ENCODE assay signal across 25 cellular contexts in the genomic region with DNA sequence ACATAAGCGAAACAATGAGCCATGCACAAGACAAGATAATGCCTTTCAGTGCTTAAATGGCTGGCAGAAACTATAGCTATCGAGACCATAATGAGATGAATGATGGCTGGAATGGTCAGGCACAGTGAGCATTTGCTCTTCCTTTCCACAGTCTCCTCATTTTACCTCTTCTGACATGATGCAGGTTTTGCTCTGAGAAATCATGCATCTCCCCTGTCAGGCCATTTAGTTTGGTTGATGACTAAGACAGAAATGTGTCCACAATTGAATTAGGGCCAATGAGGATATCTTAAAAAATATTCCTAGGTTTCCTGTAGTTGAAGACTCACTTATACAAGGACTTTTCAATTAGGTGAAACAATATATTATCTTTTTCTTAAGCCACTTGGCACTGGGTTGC.
DNase-seq lines count a peak whose midpoint lies in the region; ATAC-seq, FAIRE-seq and TF ChIP-seq lines count a peak whose summit lies in the region.
"Had no signal": no experiment of that assay in that cellular context is flagged by ENCODE, and none has a peak within 500 bp of the region (broad histone marks: within the 10 kb centered on the region; RNA-seq: fewer than 3 reads in every experiment).

No MANE protein-coding gene starts in this region.

- H3K4me3 ChIP-seq in PC-3 (ENCODE audit: low read length) (no peak overlapping the region), neural cell (ENCODE audit: low read length) (no peak overlapping the region), endodermal cell (ENCODE audit: low read length) (no peak overlapping the region)
- H3K4me3 ChIP-seq: Peyer's patch had no signal

- H3K4me2 ChIP-seq in PC-3 (ENCODE audit: low read length) (no peak overlapping the region), neural cell (ENCODE audit: low read length) (no peak overlapping the region)

- no peaks in the 10 kb centered on the region for H3K9me3 ChIP-seq in PC-3 (ENCODE audit: low read length)
- no peaks in the 10 kb centered on the region for H3K9me3 ChIP-seq in neural cell (ENCODE audit: low read length)
- H3K9me3 ChIP-seq in endodermal cell (ENCODE audit: control insufficient read depth, low read length): no peaks in the 10 kb centered on the region
- H3K9me3 ChIP-seq: Caco-2, Peyer's patch had no signal

- H3K4me1 Mint-ChIP-seq in endodermal cell: no peaks in the 10 kb centered on the region
- H3K4me1 Mint-ChIP-seq: B cell had no signal

- H3K27ac ChIP-seq in PC-3 (ENCODE audit: low read length) (no peak overlapping the region), neural cell (ENCODE audit: low read length) (peak overlapping the region; percentile 45), endodermal cell (ENCODE audit: low read depth, low read length) (no peak overlapping the region)
- H3K27ac ChIP-seq: C4-2B, Peyer's patch had no signal

- H3K79me2 ChIP-seq in PC-3 (ENCODE audit: low read length) (no peaks in the 10 kb centered on the region), neural cell (replicated peaks; ENCODE audit: insufficient read depth, low read length) (no peaks in the 10 kb centered on the region)

- H3K36me3 Mint-ChIP-seq in endodermal cell (ENCODE audit: low read depth): no peaks in the 10 kb centered on the region
- H3K36me3 Mint-ChIP-seq: CD8-positive, alpha-beta T cell had no signal

- intact Hi-C loops in PC-3 (cut with micrococcal nuclease): no loop called here

- no peaks in the 10 kb centered on the region for H4K20me1 ChIP-seq in PC-3 (ENCODE audit: low read length)
- H4K20me1 ChIP-seq in neural cell (ENCODE audit: insufficient read depth): no peaks in the 10 kb centered on the region

- H3K36me3 ChIP-seq in PC-3 (ENCODE audit: low read depth, low read length): no peaks in the 10 kb centered on the region
- H3K36me3 ChIP-seq in neural cell (ENCODE audit: insufficient read depth, low read length): no peaks in the 10 kb centered on the region
- H3K36me3 ChIP-seq in endodermal cell (ENCODE audit: control insufficient read depth, insufficient read depth, low read length): no peaks in the 10 kb centered on the region
- H3K36me3 ChIP-seq: Peyer's patch had no signal

- no peak overlapping the region for H3K4me3 Mint-ChIP-seq in endodermal cell
- H3K4me3 Mint-ChIP-seq: B cell; CD8-positive, alpha-beta T cell had no signal

- DNase-seq in PC-3: peak; percentile 3
- peak; percentile 5 for DNase-seq in astrocyte of the hippocampus (ENCODE audit: low read depth, low spot score)
- DNase-seq in endodermal cell: no peak
- no peak for DNase-seq in frontal cortex (ENCODE audit: low spot score in 2 of 2)
- DNase-seq: Caco-2; CD8-positive, alpha-beta T cell; DMS 273 treated with DMSO at 0.1 percent for 48 hours; DMS79 treated with DMSO at 0.1 percent for 48 hours; GF-D8; H7; KG1; MM.1S; NCI-H1048; NCI-H1417; NCI-H1694; NCI-H2029 treated with DMSO at 0.1 percent for 48 hours; NCI-H526 treated with DMSO at 0.1 percent for 48 hours; Peyer's patch; SHP77 treated with DMSO at 0.1 percent for 48 hours had no signal

- POLR2A ChIA-PET in PC-3 (lab: Charles Lee; ENCODE audit: unreplicated experiment): no interaction called here

- H3F3A ChIP-seq in PC-3 (ENCODE audit: low read length, unreplicated experiment) (no peaks in the 10 kb centered on the region), neural cell (ENCODE audit: insufficient read depth, low read length, poor library complexity, severe bottlenecking) (no peaks in the 10 kb centered on the region)

- H3K27me3 Mint-ChIP-seq in endodermal cell (ENCODE audit: insufficient read depth): no peaks in the 10 kb centered on the region
- H3K27me3 Mint-ChIP-seq: B cell had no signal

- no peak for TF ChIP-seq EP300 in neural cell (conservative IDR thresholded peaks at IDR 0.05; ENCODE audit: poor library complexity, severe bottlenecking)

- BruUV-seq in PC-3 (replicated peaks; lab: Mats Ljungman, UMichigan): no TSS peak

- H2AFZ ChIP-seq in PC-3 (ENCODE audit: low read length) (no peak overlapping the region), neural cell (ENCODE audit: low read depth, low read length) (no peak overlapping the region)

- no peaks in the 10 kb centered on the region for H3K27me3 ChIP-seq in PC-3 (ENCODE audit: low read length)
- H3K27me3 ChIP-seq in neural cell (ENCODE audit: insufficient read depth, low read depth, low read length): peaks cover 4% of the 10 kb centered on the region
- no peaks in the 10 kb centered on the region for H3K27me3 ChIP-seq in endodermal cell (ENCODE audit: control insufficient read depth, insufficient read depth, low read length, poor library complexity, severe bottlenecking)
- H3K27me3 ChIP-seq: Peyer's patch had no signal

- no peak overlapping the region for H3K9ac ChIP-seq in PC-3 (ENCODE audit: low read length)
- no peak overlapping the region for H3K9ac ChIP-seq in neural cell (ENCODE audit: low read length)
- no peak overlapping the region for H3K9ac ChIP-seq in endodermal cell (ENCODE audit: extremely low read depth, low read length, poor library complexity, severe bottlenecking)

- no peaks in the 10 kb centered on the region for H3K9me3 Mint-ChIP-seq in endodermal cell
- H3K9me3 Mint-ChIP-seq: CD8-positive, alpha-beta T cell had no signal

- ATAC-seq in PC-3 (no peak), HG02884 (IDR thresholded peaks at IDR 0.05; ENCODE audit: unreplicated experiment) (no peak), HG03095 (IDR thresholded peaks at IDR 0.05; ENCODE audit: unreplicated experiment) (no peak)
- ATAC-seq: CD8-positive, alpha-beta T cell had no signal

- no peak for TF ChIP-seq RAD21 in neural cell (conservative IDR thresholded peaks at IDR 0.05)

- no peak for FAIRE-seq in frontal cortex (lab: Jason Lieb, UNC)
- FAIRE-seq: GM12891 had no signal

- no peak overlapping the region for H3K27ac Mint-ChIP-seq in endodermal cell
- H3K27ac Mint-ChIP-seq: B cell; CD8-positive, alpha-beta T cell had no signal

- H3K4me1 ChIP-seq in PC-3 (ENCODE audit: insufficient read depth, low read length) (no peaks in the 10 kb centered on the region), endodermal cell (ENCODE audit: control insufficient read depth, insufficient read depth, low read length) (peaks cover 3% of the 10 kb centered on the region)
- H3K4me1 ChIP-seq: Caco-2, Peyer's patch had no signal

- 93 to 100% methylated on average over 2 of the region's 2 CpGs for WGBS in endodermal cell (ENCODE audit: insufficient coverage in 1 of 2, insufficient read length in 1 of 2), 2 experiments

- CTCF ChIA-PET in PC-3 (lab: Charles Lee): no interaction called here

- no peaks in the 10 kb centered on the region for H3K9me2 ChIP-seq in PC-3 (replicated peaks; ENCODE audit: low read length)
- H3K9me2 ChIP-seq in neural cell (ENCODE audit: insufficient read depth, low read length): no peaks in the 10 kb centered on the region

- TF ChIP-seq CTCF in PC-3 (conservative IDR thresholded peaks at IDR 0.05; ENCODE audit: low read depth, low read length) (no peak), neural cell (IDR thresholded peaks at IDR 0.05; ENCODE audit: poor library complexity, severe bottlenecking) (no peak), endodermal cell (conservative IDR thresholded peaks at IDR 0.05) (no peak)

TF ChIP-seq in neural cell, 6 proteins besides CTCF, POLR2A, EP300 and RAD21:
- TF ChIP-seq, protein P1, sequence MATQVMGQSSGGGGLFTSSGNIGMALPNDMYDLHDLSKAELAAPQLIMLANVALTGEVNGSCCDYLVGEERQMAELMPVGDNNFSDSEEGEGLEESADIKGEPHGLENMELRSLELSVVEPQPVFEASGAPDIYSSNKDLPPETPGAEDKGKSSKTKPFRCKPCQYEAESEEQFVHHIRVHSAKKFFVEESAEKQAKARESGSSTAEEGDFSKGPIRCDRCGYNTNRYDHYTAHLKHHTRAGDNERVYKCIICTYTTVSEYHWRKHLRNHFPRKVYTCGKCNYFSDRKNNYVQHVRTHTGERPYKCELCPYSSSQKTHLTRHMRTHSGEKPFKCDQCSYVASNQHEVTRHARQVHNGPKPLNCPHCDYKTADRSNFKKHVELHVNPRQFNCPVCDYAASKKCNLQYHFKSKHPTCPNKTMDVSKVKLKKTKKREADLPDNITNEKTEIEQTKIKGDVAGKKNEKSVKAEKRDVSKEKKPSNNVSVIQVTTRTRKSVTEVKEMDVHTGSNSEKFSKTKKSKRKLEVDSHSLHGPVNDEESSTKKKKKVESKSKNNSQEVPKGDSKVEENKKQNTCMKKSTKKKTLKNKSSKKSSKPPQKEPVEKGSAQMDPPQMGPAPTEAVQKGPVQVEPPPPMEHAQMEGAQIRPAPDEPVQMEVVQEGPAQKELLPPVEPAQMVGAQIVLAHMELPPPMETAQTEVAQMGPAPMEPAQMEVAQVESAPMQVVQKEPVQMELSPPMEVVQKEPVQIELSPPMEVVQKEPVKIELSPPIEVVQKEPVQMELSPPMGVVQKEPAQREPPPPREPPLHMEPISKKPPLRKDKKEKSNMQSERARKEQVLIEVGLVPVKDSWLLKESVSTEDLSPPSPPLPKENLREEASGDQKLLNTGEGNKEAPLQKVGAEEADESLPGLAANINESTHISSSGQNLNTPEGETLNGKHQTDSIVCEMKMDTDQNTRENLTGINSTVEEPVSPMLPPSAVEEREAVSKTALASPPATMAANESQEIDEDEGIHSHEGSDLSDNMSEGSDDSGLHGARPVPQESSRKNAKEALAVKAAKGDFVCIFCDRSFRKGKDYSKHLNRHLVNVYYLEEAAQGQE (IDR thresholded peaks at IDR 0.05; ENCODE audit: borderline replicate concordance): no peak
- TF ChIP-seq MXI1 (conservative IDR thresholded peaks at IDR 0.05; ENCODE audit: poor library complexity, severe bottlenecking) (no peak), EZH2 (IDR thresholded peaks at IDR 0.05; ENCODE audit: borderline replicate concordance, insufficient read depth, low read length, poor library complexity, severe bottlenecking) (no peak), SMC3 (conservative IDR thresholded peaks at IDR 0.05; ENCODE audit: poor library complexity) (no peak), TAF1 (IDR thresholded peaks at IDR 0.05; ENCODE audit: low read depth) (no peak), POLR2AphosphoS5 (IDR thresholded peaks at IDR 0.05) (no peak)
TF ChIP-seq in neural cell: peak in this region for 0.

Comparison
In these comparisons a context has a peak if more than half of its experiments do, and no peak if none do; other contexts are left out.
1. DNase-seq: peak in PC-3 (single experiment) and astrocyte of the hippocampus (single experiment); none in endodermal cell (single experiment) and frontal cortex (0 of 2).